ENCODE assay signal across 8 cellular contexts in the genomic region with DNA sequence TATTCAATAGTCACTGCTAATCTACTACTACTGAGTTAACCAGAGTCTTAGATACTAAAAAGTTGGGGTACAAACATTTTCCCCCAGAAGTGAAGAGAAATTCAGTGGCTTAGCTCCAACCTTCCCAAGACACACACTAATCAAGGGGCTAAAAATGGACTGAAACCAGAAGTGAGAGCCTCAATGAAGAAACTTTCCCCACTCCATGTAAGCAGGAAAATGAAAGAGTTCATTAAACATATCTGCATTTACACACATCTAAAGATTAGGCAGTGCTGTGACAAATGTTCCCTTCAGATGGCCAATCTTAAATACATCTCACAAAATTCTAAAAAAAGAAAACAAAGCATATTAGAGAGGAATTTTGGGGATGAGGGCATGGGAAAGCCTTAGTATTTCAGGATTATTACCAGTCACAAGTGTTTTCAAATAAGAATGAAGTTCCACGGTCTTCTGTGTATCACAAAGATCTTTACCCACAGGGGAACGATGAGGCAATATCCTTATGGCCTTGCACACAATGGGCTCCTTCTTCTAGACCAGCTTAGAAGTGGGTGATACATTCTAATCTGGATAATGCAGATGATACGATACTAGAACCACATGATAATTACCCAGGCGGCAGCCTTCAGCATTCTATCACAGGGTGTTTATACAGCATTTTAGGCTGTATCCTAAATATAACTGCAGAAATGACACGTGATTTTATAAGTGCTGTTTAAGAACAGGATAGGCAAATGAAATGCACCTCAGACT. TPM values are rescaled to one million over a fixed set of nuclear protein-coding genes. Genes with fewer than 3 reads are reported as not detected.
A peak's percentile ranks its signal among the peaks of the same experiment; 100 is the strongest.
DNase-seq lines count a peak whose midpoint lies in the region; ATAC-seq, FAIRE-seq and TF ChIP-seq lines count a peak whose summit lies in the region.

No MANE protein-coding gene starts in this region.

- WGBS in mesodermal cell (ENCODE audit: insufficient coverage in 2 of 2), 2 experiments = 92 to 100% methylated on average over 1 to 2 of the region's 5 CpGs
- 63% methylated on average over 5 of the region's 5 CpGs for WGBS in prostate gland

- peak overlapping the region; percentile 74 for H3K27ac ChIP-seq in mesodermal cell (ENCODE audit: low read depth, low read length, severe bottlenecking)
- no peak overlapping the region for H3K27ac ChIP-seq in prostate gland
- no peak overlapping the region for H3K27ac ChIP-seq in tibial artery
- no peak overlapping the region for H3K27ac ChIP-seq in uterus

- H3K27me3 ChIP-seq in prostate gland (replicated peaks; ENCODE audit: insufficient read depth) = no peaks in the 10 kb centered on the region
- H3K27me3 ChIP-seq in tibial artery = no peaks in the 10 kb centered on the region
- H3K27me3 ChIP-seq in uterus = no peaks in the 10 kb centered on the region

- TF ChIP-seq CTCF in prostate gland (IDR thresholded peaks at IDR 0.05) (no peak), tibial artery (IDR thresholded peaks at IDR 0.05) (no peak), uterus (IDR thresholded peaks at IDR 0.05) (no peak)

- intact Hi-C loops in prostate gland (cut with DNase I) = no loop called here
- intact Hi-C loops in tibial artery (cut with DNase I; ENCODE audit: low total_unique reads) = no loop called here
- intact Hi-C loops in uterus (cut with DNase I; ENCODE audit: low total_unique reads) = no loop called here

- TF ChIP-seq POLR2A in prostate gland (IDR thresholded peaks at IDR 0.05) (no peak), uterus (IDR thresholded peaks at IDR 0.05) (no peak), H54 (IDR thresholded peaks at IDR 0.05; ENCODE audit: low read depth, low read length) (no peak)

- FAIRE-seq in H54 (lab: Jason Lieb, UNC) = no peak

- DNase-seq in T-helper 2 cell (peak in 3 of 5 experiments; percentile 24 to 81 (median 63)), prostate gland (ENCODE audit: low spot score) (no peak), tibial artery (no peak), uterus (no peak), H54 (ENCODE audit: insufficient read length, low spot score) (no peak)

- H3K4me1 ChIP-seq in mesodermal cell (ENCODE audit: control insufficient read depth, insufficient read depth, low read length, poor library complexity, severe bottlenecking) (no peaks in the 10 kb centered on the region), prostate gland (replicated peaks) (no peaks in the 10 kb centered on the region), tibial artery (peaks cover 0 to 28% (median 8%) of the 10 kb centered on the region in 4 donors), uterus (no peaks in the 10 kb centered on the region)

- ATAC-seq in GM18517 (IDR thresholded peaks at IDR 0.05; ENCODE audit: unreplicated experiment) = peak; percentile 23
- ATAC-seq in HG02884 (IDR thresholded peaks at IDR 0.05; ENCODE audit: unreplicated experiment) = peak; percentile 30

- H3K4me3 ChIP-seq in mesodermal cell (ENCODE audit: extremely low read depth, insufficient read depth, low read length, poor library complexity, severe bottlenecking) (no peak overlapping the region), prostate gland (no peak overlapping the region), tibial artery (no peak overlapping the region), uterus (no peak overlapping the region)

- H3K9me3 ChIP-seq in mesodermal cell (ENCODE audit: control insufficient read depth, low read length) (no peaks in the 10 kb centered on the region), prostate gland (no peaks in the 10 kb centered on the region), tibial artery (no peaks in the 10 kb centered on the region), uterus (no peaks in the 10 kb centered on the region)

- H3K36me3 ChIP-seq in mesodermal cell (ENCODE audit: control insufficient read depth, insufficient read depth, low read length) (no peaks in the 10 kb centered on the region), prostate gland (no peaks in the 10 kb centered on the region), tibial artery (no peaks in the 10 kb centered on the region), uterus (no peaks in the 10 kb centered on the region)

RNA-seq across cellular contexts. Expression of gene ANKRD44, which starts 17.1 kb away (rescaled TPM):
- polyA plus RNA-seq in mesodermal cell (2013, experiment 1 of 2) = 5.1 TPM
- 6.2 TPM for polyA plus RNA-seq in mesodermal cell (2013, experiment 2 of 2)
- total RNA-seq in prostate gland = 10 to 100 TPM in 1 of 2 donors, 1 to 10 TPM in 1; 6.0 to 11.2 TPM
- total RNA-seq in uterus = 10 to 100 TPM; 14.4 to 71.5 (median 23.2) TPM

Comparison
In these comparisons a context has a peak if more than half of its experiments do, and no peak if none do; other contexts are left out.
1. DNase-seq: peak in T-helper 2 cell (3 of 5); none in prostate gland (single experiment), tibial artery (0 of 2), uterus (0 of 2) and H54 (single experiment).